Comparison of ENCODE assay signal across 11 cellular contexts in the genomic region with DNA sequence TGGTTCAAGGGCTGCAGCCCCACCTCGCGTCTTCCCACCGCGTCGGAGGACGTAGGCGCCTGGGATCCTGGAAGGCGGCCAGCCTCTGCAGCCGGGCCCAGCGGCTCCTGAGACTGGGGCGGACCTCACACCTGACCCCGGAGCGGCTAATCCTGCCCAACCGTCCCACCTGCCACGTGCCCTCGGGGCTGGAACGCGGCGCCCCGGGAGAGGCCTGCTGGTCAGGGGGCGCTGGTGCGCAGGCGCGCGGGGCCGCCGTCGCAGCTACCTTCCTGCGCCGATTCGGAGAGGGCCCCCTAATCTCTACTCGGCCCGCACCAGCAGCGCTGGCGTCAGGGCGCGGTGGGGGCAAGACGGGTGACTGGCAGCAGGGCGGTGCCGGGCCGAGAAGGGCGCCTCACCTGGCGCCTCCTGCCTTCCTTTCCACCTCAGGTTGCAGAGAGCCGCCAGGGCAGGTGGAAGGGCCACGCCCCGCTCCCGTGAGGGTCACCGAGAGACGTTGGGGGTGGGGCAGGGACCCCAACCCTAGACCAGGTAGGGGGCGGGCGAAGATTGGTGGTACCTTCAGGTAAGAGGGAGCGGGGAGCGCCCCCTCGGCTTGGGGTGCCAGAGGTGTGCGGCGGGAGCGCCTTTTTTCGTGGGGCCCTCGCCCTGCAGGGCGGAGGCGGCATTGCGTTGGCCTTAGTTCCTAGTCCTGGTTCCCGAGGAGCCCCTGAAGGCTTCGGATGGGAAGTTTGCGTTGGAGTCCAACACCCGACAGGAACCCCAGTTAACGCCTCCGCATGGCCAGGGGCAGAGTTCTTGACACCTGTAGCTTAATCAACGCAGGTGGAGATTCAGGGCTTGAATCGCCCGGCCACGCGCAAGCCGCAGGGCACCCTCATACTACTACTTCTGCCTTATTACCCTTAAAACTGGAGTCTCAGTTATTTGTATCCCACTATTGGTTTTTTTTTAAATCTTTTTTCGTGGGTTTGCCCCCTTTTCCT. TPM values are rescaled to one million over a fixed set of nuclear protein-coding genes. Genes with fewer than 3 reads are reported as not detected.
A peak's percentile ranks its signal among the peaks of the same experiment; 100 is the strongest.
DNase-seq lines count a peak whose midpoint lies in the region; TF ChIP-seq lines count a peak whose summit lies in the region.
"Had no signal": no experiment of that assay in that cellular context is flagged by ENCODE, and none has a peak within 500 bp of the region (broad histone marks: within the 10 kb centered on the region; RNA-seq: fewer than 3 reads in every experiment).

A gene with protein sequence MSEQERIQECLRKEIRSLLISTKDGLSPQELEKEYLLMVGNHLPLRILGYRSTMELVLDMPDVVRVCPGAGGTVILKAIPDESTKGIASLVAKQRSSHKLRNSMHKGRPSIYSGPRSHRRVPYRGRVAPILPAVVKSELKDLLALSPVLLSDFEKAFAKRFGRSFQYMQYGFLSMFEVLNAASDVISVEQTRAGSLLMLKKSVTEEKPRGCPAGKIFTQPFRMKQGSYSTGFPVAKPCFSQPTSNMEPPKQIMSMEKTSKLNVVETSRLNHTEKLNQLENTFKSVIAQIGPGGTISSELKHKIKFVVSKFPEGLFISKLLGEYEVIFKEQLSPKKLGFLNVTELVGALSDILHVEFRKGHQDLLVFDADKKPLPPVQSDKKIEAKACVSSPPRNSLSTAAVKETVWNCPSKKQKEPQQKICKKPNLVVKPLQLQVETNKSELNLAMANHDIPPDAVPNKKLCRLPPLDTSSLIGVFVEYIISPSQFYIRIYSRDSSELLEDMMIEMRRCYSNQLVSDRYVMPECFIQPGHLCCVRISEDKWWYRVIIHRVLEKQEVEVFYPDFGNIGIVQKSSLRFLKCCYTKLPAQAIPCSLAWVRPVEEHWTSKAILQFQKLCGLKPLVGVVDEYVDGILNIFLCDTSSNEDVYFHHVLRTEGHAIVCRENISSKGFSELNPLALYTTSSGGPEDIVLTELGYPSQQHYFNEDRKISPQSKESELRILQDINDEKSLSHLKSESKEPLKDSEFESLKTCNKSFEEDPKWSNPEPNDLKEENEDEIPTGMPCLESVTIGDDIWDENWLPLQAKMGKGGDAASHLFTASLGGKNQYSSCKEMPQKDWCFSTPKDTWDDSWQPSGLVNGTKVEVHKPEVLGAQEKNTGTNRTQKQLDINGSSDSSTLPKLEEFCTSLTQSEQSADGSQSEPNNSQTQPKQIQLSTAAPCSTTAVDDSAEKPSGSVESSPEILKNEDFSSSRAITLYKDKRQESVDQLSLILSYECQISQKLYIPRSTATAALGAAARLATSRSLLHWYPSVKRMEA (plus strand): TSS at position 241 of the 989 bp plus-strand sequence. CDS start 784 bp downstream, outside the sequence.

- no peaks in the 10 kb centered on the region for H3K4me1 ChIP-seq in A673 (ENCODE audit: insufficient read depth, low read length, poor library complexity, severe bottlenecking)
- peaks cover 6% of the 10 kb centered on the region for H3K4me1 ChIP-seq in mesenchymal stem cell (ENCODE audit: control insufficient read depth, insufficient read depth, low read depth, low read length)

- no peak within 1 kb of the TSS for H2AFZ ChIP-seq in mesenchymal stem cell (ENCODE audit: low read depth, low read length)

- DNase-seq in A673 (ENCODE audit: low spot score) (peak; percentile 31), GM13977 (ENCODE audit: low spot score) (peak; percentile 50), cerebellum (ENCODE audit: low spot score) (peak; percentile 8), mesenchymal stem cell (no peak), cortex of kidney (lab: John Stamatoyannopoulos, UW) (no peak), GF-D8 (lab: John Stamatoyannopoulos, UW) (no peak), epidermal melanocyte (ENCODE audit: insufficient read length, low spot score) (no peak)
- DNase-seq in activated naive CD4-positive, alpha-beta T cell treated with Interleukin-2 at 50 U/mL for 16 hours, result no peak
- DNase-seq: activated CD4-positive, alpha-beta T cell treated with anti-CD3 and anti-CD28 coated beads for 1 hour; NCI-H146; stimulated activated CD4-positive, alpha-beta T cell treated with anti-CD3 and anti-CD28 coated beads, Interleukin-12 subunit alpha, Interleukin-12 subunit beta, amount 100 ng/mL, for 4 hours had no signal

- no peak within 1 kb of the TSS for H4K91ac ChIP-seq in mesenchymal stem cell (ENCODE audit: low read length)

- in situ Hi-C loops in GM13977 (cut with MboI; ENCODE audit: low pct_unique_long_range_greater_than_20kb, low sequenced_read_pairs, unreplicated experiment), result no loop called here

- no peak within 1 kb of the TSS for H2BK5ac ChIP-seq in mesenchymal stem cell (ENCODE audit: low read depth, low read length, poor library complexity, severe bottlenecking)

- POLR2A ChIA-PET in A673 (lab: Charles Lee; ENCODE audit: low non-redundant PET), result no interaction called here

- no peak within 1 kb of the TSS for H2BK15ac ChIP-seq in mesenchymal stem cell (ENCODE audit: low read depth, poor library complexity, severe bottlenecking)

- H3K4ac ChIP-seq in mesenchymal stem cell (ENCODE audit: low read depth in 1 of 2, low read length in 2 of 2), result no peak within 1 kb of the TSS

- H3K18ac ChIP-seq in mesenchymal stem cell (ENCODE audit: low read depth in 1 of 2, low read length in 2 of 2), result no peak within 1 kb of the TSS

- H3K79me1 ChIP-seq in mesenchymal stem cell (replicated peaks; ENCODE audit: low read length, poor library complexity, severe bottlenecking), result no peaks in the 10 kb centered on the region

- H4K8ac ChIP-seq in mesenchymal stem cell (ENCODE audit: low read length), result no peak within 1 kb of the TSS

- 0 out of 2 replicates have a peak, but pooled peaks have one; percentile 12 for TF ChIP-seq CTCF in A673 (conservative IDR thresholded peaks at IDR 0.05; ENCODE audit: low read depth, low read length)
- TF ChIP-seq CTCF in GM13977 (IDR thresholded peaks at IDR 0.05; ENCODE audit: extremely low read depth, insufficient read depth, missing control alignments), result no peak

- 24% methylated on average over 65 of the region's 75 CpGs for WGBS in mesenchymal stem cell

- no peak within 1 kb of the TSS for H3K14ac ChIP-seq in mesenchymal stem cell (ENCODE audit: low read length in 2 of 2)

- H2BK120ac ChIP-seq in mesenchymal stem cell (ENCODE audit: low read depth, low read length), result no peak within 1 kb of the TSS

- peaks cover 67% of the 10 kb centered on the region for H3K27me3 ChIP-seq in A673 (replicated peaks; ENCODE audit: insufficient read depth, low read depth, low read length, poor library complexity)
- peaks cover 43 to 74% of the 10 kb centered on the region in 2 experiments for H3K27me3 ChIP-seq in mesenchymal stem cell (ENCODE audit: control insufficient read depth in 1 of 2, insufficient read depth in 1 of 2, low read length in 2 of 2)

- H3K36me3 ChIP-seq in A673 (ENCODE audit: insufficient read depth, low read length, poor library complexity, severe bottlenecking) (no peaks in the 10 kb centered on the region), mesenchymal stem cell (ENCODE audit: control insufficient read depth in 1 of 2, insufficient read depth in 2 of 2, low read depth in 1 of 2, low read length in 2 of 2) (no peaks in the 10 kb centered on the region)

- no peak within 1 kb of the TSS for H3K27ac ChIP-seq in A673 (ENCODE audit: low read depth, low read length, poor library complexity, severe bottlenecking)
- H3K27ac ChIP-seq in mesenchymal stem cell (ENCODE audit: low read length, poor library complexity, severe bottlenecking), result no peak within 1 kb of the TSS

- intact Hi-C loops in A673 (cut with micrococcal nuclease; ENCODE audit: unreplicated experiment), result loop anchor here (10.0 kb wide), 1 partner anchor 517 kb away; no protein-coding TSS in a partner anchor

- no peak within 1 kb of the TSS for H2BK12ac ChIP-seq in mesenchymal stem cell (ENCODE audit: low read length in 2 of 2)

- CTCF ChIA-PET in A673 (lab: Charles Lee), result no interaction called here

- no peak within 1 kb of the TSS for H3K9ac ChIP-seq in mesenchymal stem cell (ENCODE audit: low read length)

- H3K4me2 ChIP-seq in mesenchymal stem cell (ENCODE audit: low read length, poor library complexity, severe bottlenecking), result peak within 1 kb of the TSS; percentile 36

- H3K4me3 ChIP-seq in A673 (ENCODE audit: low read depth, low read length, poor library complexity, severe bottlenecking) (peak within 1 kb of the TSS; percentile 29), mesenchymal stem cell (ENCODE audit: insufficient read depth in 1 of 2, low read depth in 1 of 2, low read length in 2 of 2) (peak within 1 kb of the TSS in 1 of 2 experiments; percentile 18)

- no peak within 1 kb of the TSS for H2AK5ac ChIP-seq in mesenchymal stem cell (ENCODE audit: low read length, severe bottlenecking)

- no peak within 1 kb of the TSS for H3K23ac ChIP-seq in mesenchymal stem cell (ENCODE audit: low read length in 2 of 2)

- H3K9me3 ChIP-seq in A673 (ENCODE audit: low read depth, low read length, poor library complexity, severe bottlenecking) (no peaks in the 10 kb centered on the region), mesenchymal stem cell (ENCODE audit: control insufficient read depth, low read length) (no peaks in the 10 kb centered on the region)

- no TSS peak for BruUV-seq in A673 (replicated peaks; lab: Mats Ljungman, UMichigan)

RNA-seq across cellular contexts. Expression of the gene that starts here (rescaled TPM):
- total RNA-seq in A673 (2021) (not detected in 2 replicates), cerebellum (6.0 TPM)
- not detected for polyA plus RNA-seq in mesenchymal stem cell (2013, experiment 1 of 2)
- not detected for polyA plus RNA-seq in mesenchymal stem cell (2013, experiment 2 of 2)

Comparison
In these comparisons a context has a peak if more than half of its experiments do, and no peak if none do; other contexts are left out.
1. Peak in DNase-seq and H3K4me3 ChIP-seq in A673; RNA of the gene not detected or under 1 TPM.
2. DNase-seq: peak in GM13977 (single experiment) and cerebellum (single experiment); none in mesenchymal stem cell (single experiment), cortex of kidney (single experiment), activated naive CD4-positive, alpha-beta T cell treated with Interleukin-2 at 50 U/mL for 16 hours (single experiment), GF-D8 (single experiment) and epidermal melanocyte (single experiment).